Comparison of ENCODE assay signal across 1 cellular context in the genomic region with DNA sequence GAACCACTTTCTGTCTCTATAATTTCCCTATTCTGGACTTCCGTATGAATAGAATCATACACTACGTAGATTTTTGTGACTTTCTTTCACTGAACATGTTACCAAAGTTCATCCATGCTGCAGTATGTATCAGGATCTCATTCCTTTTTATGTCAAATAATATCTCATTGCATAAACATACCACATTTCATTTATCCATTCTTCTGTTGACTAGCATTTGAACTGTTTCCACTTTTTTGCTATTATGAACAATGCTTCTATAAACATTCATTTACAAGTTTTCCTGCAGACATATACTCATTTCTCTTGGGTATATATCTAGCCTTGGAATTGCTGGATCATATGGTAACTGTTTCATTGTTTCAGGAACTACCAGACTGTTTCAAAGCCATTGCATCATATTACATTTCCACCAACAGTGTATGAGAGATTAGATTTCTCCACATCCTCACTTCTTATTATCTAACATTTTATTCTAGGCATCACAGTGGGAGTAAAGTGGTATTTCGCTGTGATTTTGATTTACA.
A peak's percentile ranks its signal among the peaks of the same experiment; 100 is the strongest.
TF ChIP-seq lines count a peak whose summit lies in the region.

No MANE protein-coding gene starts in this region.

TF ChIP-seq in K562, 482 proteins besides CTCF, POLR2A, EP300 and RAD21 (continued from another document and continues in another):
- TF ChIP-seq TEAD1 (CRISPR knock-in tag; IDR thresholded peaks at IDR 0.05) (peak in 1 of 2 experiments; percentile 74; a peak in 1 of 4 replicates), ZNF175 (CRISPR knock-in tag; IDR thresholded peaks at IDR 0.05; ENCODE audit: low read depth) (peak; percentile 97), CXXC5 (CRISPR knock-in tag; IDR thresholded peaks at IDR 0.05) (peak; percentile 73), ZNF589 (CRISPR knock-in tag; IDR thresholded peaks at IDR 0.05; ENCODE audit: low read depth) (peak; percentile 90), TEAD2 (tag; IDR thresholded peaks at IDR 0.05) (0 out of 2 replicates have a peak, but pooled peaks have one; percentile 27), NR4A1 (CRISPR knock-in tag; IDR thresholded peaks at IDR 0.05) (no peak), NR4A1 (tag; IDR thresholded peaks at IDR 0.05) (peak; percentile 95), ZNF644 (tag; IDR thresholded peaks at IDR 0.05; ENCODE audit: low read depth) (peak; percentile 90), PTRF (tag; IDR thresholded peaks at IDR 0.05) (peak; percentile 81), ZNF354B (CRISPR knock-in tag; IDR thresholded peaks at IDR 0.05) (peak; percentile 63; the same call in 1 of the 2 replicates), DIDO1 (tag; IDR thresholded peaks at IDR 0.05; ENCODE audit: low read depth) (0 out of 2 replicates have a peak, but pooled peaks have one; percentile 44), ZBED1 (IDR thresholded peaks at IDR 0.05) (no peak), KDM1A (IDR thresholded peaks at IDR 0.05) (peak; percentile 48 to 72; a peak in 2 of 4 replicates), ZSCAN32 (CRISPR knock-in tag; IDR thresholded peaks at IDR 0.05) (peak; percentile 79), TRIM24 (IDR thresholded peaks at IDR 0.05) (peak; percentile 82 to 90; a peak in 3 of 4 replicates), SMARCA4 (IDR thresholded peaks at IDR 0.05) (peak; percentile 59; the same call in 1 of the 2 replicates), ZNF282 (CRISPR knock-in tag; IDR thresholded peaks at IDR 0.05) (no peak), MYC (IDR thresholded peaks at IDR 0.05; ENCODE audit: low read depth, low read length) (peak; percentile 43; the same call in 1 of the 2 replicates), MYC (CRISPR knock-in tag; IDR thresholded peaks at IDR 0.05; ENCODE audit: borderline replicate concordance, low read depth) (peak; percentile 41; the same call in 1 of the 2 replicates), ZNF76 (CRISPR knock-in tag; IDR thresholded peaks at IDR 0.05; ENCODE audit: borderline replicate concordance) (peak; percentile 88), NFATC3 (IDR thresholded peaks at IDR 0.05) (no peak), EGR1 (conservative IDR thresholded peaks at IDR 0.05) (no peak), MEF2D (tag; conservative IDR thresholded peaks at IDR 0.05; ENCODE audit: low read depth) (peak; percentile 76; the same call in 1 of the 2 replicates), IFI16 (CRISPR knock-in tag; IDR thresholded peaks at IDR 0.05) (peak; percentile 55; the same call in 1 of the 2 replicates), BCL6 (CRISPR knock-in tag; IDR thresholded peaks at IDR 0.05) (peak; percentile 55; the same call in 1 of the 2 replicates), CEBPB (tag; IDR thresholded peaks at IDR 0.05) (peak; percentile 87), TAF7 (tag; IDR thresholded peaks at IDR 0.05) (0 out of 2 replicates have a peak, but pooled peaks have one; percentile 48), CBFA2T3 (IDR thresholded peaks at IDR 0.05) (peak; percentile 16; the same call in 1 of the 2 replicates), ZNF24 (IDR thresholded peaks at IDR 0.05) (peak; percentile 44; the same call in 1 of the 2 replicates), HDAC1 (IDR thresholded peaks at IDR 0.05) (no peak; a peak in 1 of 4 replicates), FUS (optimal IDR thresholded peaks at IDR 0.05; ENCODE audit: low read depth, low read length) (no peak), FOXJ2 (tag; IDR thresholded peaks at IDR 0.05) (peak; percentile 74), OTX1 (CRISPR knock-in tag; IDR thresholded peaks at IDR 0.05) (no peak), ZNF134 (CRISPR knock-in tag; conservative IDR thresholded peaks at IDR 0.05) (0 out of 2 replicates have a peak, but pooled peaks have one; percentile 33), ELF1 (tag; IDR thresholded peaks at IDR 0.05) (peak; percentile 46), ATF7 (IDR thresholded peaks at IDR 0.05) (peak; percentile 88), ZNF324 (CRISPR knock-in tag; IDR thresholded peaks at IDR 0.05) (0 out of 2 replicates have a peak, but pooled peaks have one; percentile 15), HCFC1 (IDR thresholded peaks at IDR 0.05; ENCODE audit: low read depth, low read length) (no peak), MEIS2 (IDR thresholded peaks at IDR 0.05; ENCODE audit: partially characterized antibody) (peak; percentile 47), PYGO2 (tag; IDR thresholded peaks at IDR 0.05) (peak; percentile 61; the same call in 1 of the 2 replicates), NFE2L1 (tag; IDR thresholded peaks at IDR 0.05; ENCODE audit: borderline replicate concordance, low read depth) (peak; percentile 25; the same call in 1 of the 2 replicates), E2F3 (CRISPR knock-in tag; IDR thresholded peaks at IDR 0.05) (no peak), ZNF239 (CRISPR knock-in tag; IDR thresholded peaks at IDR 0.05) (peak; percentile 84), EP400 (IDR thresholded peaks at IDR 0.05) (peak; percentile 58), DPF2 (IDR thresholded peaks at IDR 0.05) (peak; percentile 57; the same call in 1 of the 2 replicates), ILK (tag; IDR thresholded peaks at IDR 0.05; ENCODE audit: borderline replicate concordance, low read depth) (no peak; the same call in 1 of the 2 replicates), MAFG (tag; conservative IDR thresholded peaks at IDR 0.05) (0 out of 2 replicates have a peak, but pooled peaks have one; percentile 14), ZNF212 (CRISPR knock-in tag; IDR thresholded peaks at IDR 0.05) (no peak), HDAC2 (IDR thresholded peaks at IDR 0.05) (peak; percentile 95)
- TF ChIP-seq, protein P1, sequence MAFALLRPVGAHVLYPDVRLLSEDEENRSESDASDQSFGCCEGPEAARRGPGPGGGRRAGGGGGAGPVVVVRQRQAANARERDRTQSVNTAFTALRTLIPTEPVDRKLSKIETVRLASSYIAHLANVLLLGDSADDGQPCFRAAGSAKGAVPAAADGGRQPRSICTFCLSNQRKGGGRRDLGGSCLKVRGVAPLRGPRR (CRISPR knock-in tag; IDR thresholded peaks at IDR 0.05), result peak; percentile 81
- TF ChIP-seq, protein P2, sequence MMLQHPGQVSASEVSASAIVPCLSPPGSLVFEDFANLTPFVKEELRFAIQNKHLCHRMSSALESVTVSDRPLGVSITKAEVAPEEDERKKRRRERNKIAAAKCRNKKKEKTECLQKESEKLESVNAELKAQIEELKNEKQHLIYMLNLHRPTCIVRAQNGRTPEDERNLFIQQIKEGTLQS (IDR thresholded peaks at IDR 0.05), result peak; percentile 95
- TF ChIP-seq, protein P2 (CRISPR knock-in tag; conservative IDR thresholded peaks at IDR 0.05), result no peak
- TF ChIP-seq, protein P3, sequence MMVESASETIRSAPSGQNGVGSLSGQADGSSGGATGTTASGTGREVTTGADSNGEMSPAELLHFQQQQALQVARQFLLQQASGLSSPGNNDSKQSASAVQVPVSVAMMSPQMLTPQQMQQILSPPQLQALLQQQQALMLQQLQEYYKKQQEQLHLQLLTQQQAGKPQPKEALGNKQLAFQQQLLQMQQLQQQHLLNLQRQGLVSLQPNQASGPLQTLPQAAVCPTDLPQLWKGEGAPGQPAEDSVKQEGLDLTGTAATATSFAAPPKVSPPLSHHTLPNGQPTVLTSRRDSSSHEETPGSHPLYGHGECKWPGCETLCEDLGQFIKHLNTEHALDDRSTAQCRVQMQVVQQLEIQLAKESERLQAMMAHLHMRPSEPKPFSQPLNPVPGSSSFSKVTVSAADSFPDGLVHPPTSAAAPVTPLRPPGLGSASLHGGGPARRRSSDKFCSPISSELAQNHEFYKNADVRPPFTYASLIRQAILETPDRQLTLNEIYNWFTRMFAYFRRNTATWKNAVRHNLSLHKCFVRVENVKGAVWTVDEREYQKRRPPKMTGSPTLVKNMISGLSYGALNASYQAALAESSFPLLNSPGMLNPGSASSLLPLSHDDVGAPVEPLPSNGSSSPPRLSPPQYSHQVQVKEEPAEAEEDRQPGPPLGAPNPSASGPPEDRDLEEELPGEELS (CRISPR knock-in tag; IDR thresholded peaks at IDR 0.05; ENCODE audit: borderline replicate concordance), result no peak
- TF ChIP-seq, protein P4, sequence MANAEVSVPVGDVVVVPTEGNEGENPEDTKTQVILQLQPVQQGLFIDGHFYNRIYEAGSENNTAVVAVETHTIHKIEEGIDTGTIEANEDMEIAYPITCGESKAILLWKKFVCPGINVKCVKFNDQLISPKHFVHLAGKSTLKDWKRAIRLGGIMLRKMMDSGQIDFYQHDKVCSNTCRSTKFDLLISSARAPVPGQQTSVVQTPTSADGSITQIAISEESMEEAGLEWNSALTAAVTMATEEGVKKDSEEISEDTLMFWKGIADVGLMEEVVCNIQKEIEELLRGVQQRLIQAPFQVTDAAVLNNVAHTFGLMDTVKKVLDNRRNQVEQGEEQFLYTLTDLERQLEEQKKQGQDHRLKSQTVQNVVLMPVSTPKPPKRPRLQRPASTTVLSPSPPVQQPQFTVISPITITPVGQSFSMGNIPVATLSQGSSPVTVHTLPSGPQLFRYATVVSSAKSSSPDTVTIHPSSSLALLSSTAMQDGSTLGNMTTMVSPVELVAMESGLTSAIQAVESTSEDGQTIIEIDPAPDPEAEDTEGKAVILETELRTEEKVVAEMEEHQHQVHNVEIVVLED (CRISPR knock-in tag; IDR thresholded peaks at IDR 0.05), result peak; percentile 34; the same call in 1 of the 2 replicates
- TF ChIP-seq, protein P5, sequence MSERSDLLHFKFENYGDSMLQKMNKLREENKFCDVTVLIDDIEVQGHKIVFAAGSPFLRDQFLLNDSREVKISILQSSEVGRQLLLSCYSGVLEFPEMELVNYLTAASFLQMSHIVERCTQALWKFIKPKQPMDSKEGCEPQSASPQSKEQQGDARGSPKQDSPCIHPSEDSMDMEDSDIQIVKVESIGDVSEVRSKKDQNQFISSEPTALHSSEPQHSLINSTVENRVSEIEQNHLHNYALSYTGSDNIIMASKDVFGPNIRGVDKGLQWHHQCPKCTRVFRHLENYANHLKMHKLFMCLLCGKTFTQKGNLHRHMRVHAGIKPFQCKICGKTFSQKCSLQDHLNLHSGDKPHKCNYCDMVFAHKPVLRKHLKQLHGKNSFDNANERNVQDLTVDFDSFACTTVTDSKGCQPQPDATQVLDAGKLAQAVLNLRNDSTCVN (CRISPR knock-in tag; IDR thresholded peaks at IDR 0.05), result 0 out of 2 replicates have a peak, but pooled peaks have one; percentile 9
- TF ChIP-seq, protein P6, sequence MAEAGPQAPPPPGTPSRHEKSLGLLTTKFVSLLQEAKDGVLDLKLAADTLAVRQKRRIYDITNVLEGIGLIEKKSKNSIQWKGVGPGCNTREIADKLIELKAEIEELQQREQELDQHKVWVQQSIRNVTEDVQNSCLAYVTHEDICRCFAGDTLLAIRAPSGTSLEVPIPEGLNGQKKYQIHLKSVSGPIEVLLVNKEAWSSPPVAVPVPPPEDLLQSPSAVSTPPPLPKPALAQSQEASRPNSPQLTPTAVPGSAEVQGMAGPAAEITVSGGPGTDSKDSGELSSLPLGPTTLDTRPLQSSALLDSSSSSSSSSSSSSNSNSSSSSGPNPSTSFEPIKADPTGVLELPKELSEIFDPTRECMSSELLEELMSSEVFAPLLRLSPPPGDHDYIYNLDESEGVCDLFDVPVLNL (CRISPR knock-in tag; IDR thresholded peaks at IDR 0.05; ENCODE audit: low read depth), result no peak
- TF ChIP-seq, protein P7, sequence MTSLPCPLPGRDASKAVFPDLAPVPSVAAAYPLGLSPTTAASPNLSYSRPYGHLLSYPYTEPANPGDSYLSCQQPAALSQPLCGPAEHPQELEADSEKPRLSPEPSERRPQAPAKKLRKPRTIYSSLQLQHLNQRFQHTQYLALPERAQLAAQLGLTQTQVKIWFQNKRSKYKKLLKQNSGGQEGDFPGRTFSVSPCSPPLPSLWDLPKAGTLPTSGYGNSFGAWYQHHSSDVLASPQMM (CRISPR knock-in tag; IDR thresholded peaks at IDR 0.05), result no peak
- TF ChIP-seq, protein P8, sequence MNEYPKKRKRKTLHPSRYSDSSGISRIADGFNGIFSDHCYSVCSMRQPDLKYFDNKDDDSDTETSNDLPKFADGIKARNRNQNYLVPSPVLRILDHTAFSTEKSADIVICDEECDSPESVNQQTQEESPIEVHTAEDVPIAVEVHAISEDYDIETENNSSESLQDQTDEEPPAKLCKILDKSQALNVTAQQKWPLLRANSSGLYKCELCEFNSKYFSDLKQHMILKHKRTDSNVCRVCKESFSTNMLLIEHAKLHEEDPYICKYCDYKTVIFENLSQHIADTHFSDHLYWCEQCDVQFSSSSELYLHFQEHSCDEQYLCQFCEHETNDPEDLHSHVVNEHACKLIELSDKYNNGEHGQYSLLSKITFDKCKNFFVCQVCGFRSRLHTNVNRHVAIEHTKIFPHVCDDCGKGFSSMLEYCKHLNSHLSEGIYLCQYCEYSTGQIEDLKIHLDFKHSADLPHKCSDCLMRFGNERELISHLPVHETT (CRISPR knock-in tag; conservative IDR thresholded peaks at IDR 0.05 in 1 of 2, IDR thresholded peaks at IDR 0.05 in 1 of 2), result no peak
- TF ChIP-seq, protein P9, sequence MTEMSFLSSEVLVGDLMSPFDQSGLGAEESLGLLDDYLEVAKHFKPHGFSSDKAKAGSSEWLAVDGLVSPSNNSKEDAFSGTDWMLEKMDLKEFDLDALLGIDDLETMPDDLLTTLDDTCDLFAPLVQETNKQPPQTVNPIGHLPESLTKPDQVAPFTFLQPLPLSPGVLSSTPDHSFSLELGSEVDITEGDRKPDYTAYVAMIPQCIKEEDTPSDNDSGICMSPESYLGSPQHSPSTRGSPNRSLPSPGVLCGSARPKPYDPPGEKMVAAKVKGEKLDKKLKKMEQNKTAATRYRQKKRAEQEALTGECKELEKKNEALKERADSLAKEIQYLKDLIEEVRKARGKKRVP (CRISPR knock-in tag; IDR thresholded peaks at IDR 0.05), result peak; percentile 96
- TF ChIP-seq, protein P10, sequence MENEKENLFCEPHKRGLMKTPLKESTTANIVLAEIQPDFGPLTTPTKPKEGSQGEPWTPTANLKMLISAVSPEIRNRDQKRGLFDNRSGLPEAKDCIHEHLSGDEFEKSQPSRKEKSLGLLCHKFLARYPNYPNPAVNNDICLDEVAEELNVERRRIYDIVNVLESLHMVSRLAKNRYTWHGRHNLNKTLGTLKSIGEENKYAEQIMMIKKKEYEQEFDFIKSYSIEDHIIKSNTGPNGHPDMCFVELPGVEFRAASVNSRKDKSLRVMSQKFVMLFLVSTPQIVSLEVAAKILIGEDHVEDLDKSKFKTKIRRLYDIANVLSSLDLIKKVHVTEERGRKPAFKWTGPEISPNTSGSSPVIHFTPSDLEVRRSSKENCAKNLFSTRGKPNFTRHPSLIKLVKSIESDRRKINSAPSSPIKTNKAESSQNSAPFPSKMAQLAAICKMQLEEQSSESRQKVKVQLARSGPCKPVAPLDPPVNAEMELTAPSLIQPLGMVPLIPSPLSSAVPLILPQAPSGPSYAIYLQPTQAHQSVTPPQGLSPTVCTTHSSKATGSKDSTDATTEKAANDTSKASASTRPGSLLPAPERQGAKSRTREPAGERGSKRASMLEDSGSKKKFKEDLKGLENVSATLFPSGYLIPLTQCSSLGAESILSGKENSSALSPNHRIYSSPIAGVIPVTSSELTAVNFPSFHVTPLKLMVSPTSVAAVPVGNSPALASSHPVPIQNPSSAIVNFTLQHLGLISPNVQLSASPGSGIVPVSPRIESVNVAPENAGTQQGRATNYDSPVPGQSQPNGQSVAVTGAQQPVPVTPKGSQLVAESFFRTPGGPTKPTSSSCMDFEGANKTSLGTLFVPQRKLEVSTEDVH (IDR thresholded peaks at IDR 0.05; ENCODE audit: low read depth, partially characterized antibody), result no peak
- TF ChIP-seq, protein P11, sequence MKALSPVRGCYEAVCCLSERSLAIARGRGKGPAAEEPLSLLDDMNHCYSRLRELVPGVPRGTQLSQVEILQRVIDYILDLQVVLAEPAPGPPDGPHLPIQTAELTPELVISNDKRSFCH (CRISPR knock-in tag; IDR thresholded peaks at IDR 0.05), result no peak
- TF ChIP-seq, protein P11 (tag; IDR thresholded peaks at IDR 0.05), result peak; percentile 69; the same call in 1 of the 2 replicates
